ENCODE assay signal across 8 cellular contexts in genomic region chr1:150233359-150234308, GRCh38. TPM values are rescaled to one million over a fixed set of nuclear protein-coding genes. Genes with fewer than 3 reads are reported as not detected.
DNase-seq lines count a peak whose midpoint lies in the region; ATAC-seq and TF ChIP-seq lines count a peak whose summit lies in the region.

No MANE protein-coding gene starts in this region.

- H3K9ac ChIP-seq in IMR-90 (ENCODE audit: low read depth, low read length): peak overlapping the region; percentile 95

- peak overlapping the region; percentile 81 for H3K4me2 ChIP-seq in IMR-90 (ENCODE audit: low read depth, low read length)

- no TSS peak for BruUV-seq in IMR-90 (replicated peaks; lab: Mats Ljungman, UMichigan)

- H4K20me1 ChIP-seq in IMR-90 (ENCODE audit: insufficient read depth, low read length): no peaks in the 10 kb centered on the region; the same call in 1 of the 2 replicates

- intact Hi-C loops in IMR-90 (cut with micrococcal nuclease): no loop called here

- H2AFZ ChIP-seq in IMR-90 (replicated peaks; ENCODE audit: low read length, poor library complexity): peak overlapping the region; percentile 61

- peak overlapping the region; percentile 84 for H3K27ac ChIP-seq in IMR-90 (ENCODE audit: insufficient read depth, low read length)

- dilution Hi-C loops in IMR-90 (cut with HindIII; ENCODE audit: low sequenced_read_pairs, unreplicated experiment): no loop called here

- TF ChIP-seq RAD21 in IMR-90 (IDR thresholded peaks at IDR 0.05; ENCODE audit: low read length): no peak

- peak overlapping the region; percentile 67 for H3K4me3 ChIP-seq in BJ (ENCODE audit: low read depth, low read length)
- peak overlapping the region; percentile 54 for H3K4me3 ChIP-seq in IMR-90 (ENCODE audit: insufficient read depth, low read depth, low read length)

- H3K4me1 ChIP-seq in IMR-90 (ENCODE audit: control insufficient read depth, insufficient read depth, low read length): 0 out of 2 replicates have a peak, but pooled peaks cover 3% of the 10 kb centered on the region

- no peak for DNase-seq in BJ (ENCODE audit: low read depth)
- peak; percentile 12 for DNase-seq in IMR-90
- DNase-seq in activated CD4-positive, alpha-beta T cell treated with anti-CD3 and anti-CD28 coated beads, Interleukin-2, amount 50 U/mL, for 48 hours: peak; percentile 69
- DNase-seq in fibroblast of peridontal ligament (ENCODE audit: extremely low read depth): peak; percentile 40
- DNase-seq in putamen (ENCODE audit: low spot score): peak; percentile 34
- no peak for DNase-seq in left lobe of liver (ENCODE audit: low spot score)
- DNase-seq in GM10248 (ENCODE audit: extremely low spot score): no peak
- DNase-seq in mucosa of gallbladder (ENCODE audit: low spot score): no peak

- WGBS in IMR-90 (ENCODE audit: extremely low coverage in 2 of 2, insufficient read length in 1 of 2), 2 experiments: no CpG with 5 or more reads among the region's 15 CpGs

- no peak overlapping the region for H2AK9ac ChIP-seq in IMR-90 (replicated peaks; ENCODE audit: low read depth, low read length, poor library complexity)

- TF ChIP-seq CTCF in BJ (IDR thresholded peaks at IDR 0.05; ENCODE audit: insufficient read depth, low read depth, low read length) (no peak), IMR-90 (conservative IDR thresholded peaks at IDR 0.05; ENCODE audit: low read depth, low read length) (no peak), GM10248 (IDR thresholded peaks at IDR 0.05; ENCODE audit: control extremely low read depth, extremely low read depth, low read depth, missing control alignments) (no peak)

- H3K4ac ChIP-seq in IMR-90 (ENCODE audit: low read depth, low read length): peak overlapping the region; percentile 67

- peak overlapping the region; percentile 53; the same call in 1 of the 2 replicates for H4K91ac ChIP-seq in IMR-90 (ENCODE audit: insufficient read depth, low read depth, low read length)

- CTCF ChIA-PET in BJ (lab: Yijun Ruan, JAX) (interaction anchor here (0.9 to 2.7 kb wide), 3 partner anchors 11 to 160 kb away, joined by 3 to 10 read pairs (median 7); no protein-coding TSS in a partner anchor), IMR-90 (lab: Yijun Ruan, JAX) (no interaction called here), GM10248 (lab: Yijun Ruan, JAX) (interaction anchor here (1.1 to 1.5 kb wide), 4 partner anchors 9 to 230 kb away, joined by 3 read pairs; no protein-coding TSS in a partner anchor)

- peak overlapping the region; percentile 76 for H4K5ac ChIP-seq in IMR-90 (ENCODE audit: low read depth, low read length)

- in situ Hi-C loops in IMR-90 (cut with MboI; ENCODE audit: low sequenced_read_pairs): no loop called here

- ATAC-seq in IMR-90 (ENCODE audit: low read depth): no peak
- ATAC-seq in left lobe of liver: no peak

- POLR2A ChIA-PET in BJ (lab: Charles Lee) (interaction anchor here (0.7 kb wide), 1 partner anchor 73 kb away, joined by 8 read pairs; no protein-coding TSS in a partner anchor), IMR-90 (lab: Charles Lee; ENCODE audit: unreplicated experiment) (interaction anchor here (0.5 to 1.0 kb wide), 4 partner anchors 8 to 522 kb away, joined by 3 to 9 read pairs (median 3); no protein-coding TSS in a partner anchor), GM10248 (lab: Yijun Ruan, JAX) (interaction anchor here (0.6 to 0.7 kb wide), 4 partner anchors 11 to 751 kb away, joined by 3 to 6 read pairs (median 4); partner anchors contain the start of gene PLEKHO1)

- H2BK15ac ChIP-seq in IMR-90 (ENCODE audit: low read depth, low read length): no peak overlapping the region

- peak overlapping the region; percentile 54; the same call in 1 of the 2 replicates for H3K18ac ChIP-seq in IMR-90 (ENCODE audit: low read depth, low read length)

- peak overlapping the region; percentile 99 for H3K23ac ChIP-seq in IMR-90 (ENCODE audit: low read depth, low read length)

- no peaks in the 10 kb centered on the region for H3K9me3 ChIP-seq in IMR-90 (ENCODE audit: control insufficient read depth, insufficient read depth, low read length)

- H2AK5ac ChIP-seq in IMR-90 (ENCODE audit: low read depth, low read length): 0 out of 2 replicates have a peak overlapping the region, but pooled peaks have one; percentile 0

- peak overlapping the region; percentile 81 for H3K56ac ChIP-seq in IMR-90 (ENCODE audit: extremely low read depth, insufficient read depth, low read length)

- H4K8ac ChIP-seq in IMR-90 (ENCODE audit: low read depth in 2 of 2, low read length in 2 of 2): peak overlapping the region in 1 of 2 experiments; percentile 83; a peak in 3 of 4 replicates

- peak overlapping the region; percentile 70 for H2BK5ac ChIP-seq in IMR-90 (ENCODE audit: low read depth, low read length, poor library complexity, severe bottlenecking)

- peak overlapping the region; percentile 89 for H3K14ac ChIP-seq in IMR-90 (replicated peaks; ENCODE audit: low read depth, low read length)

- TF ChIP-seq POLR2A in IMR-90 (IDR thresholded peaks at IDR 0.05; ENCODE audit: low read depth, low read length): no peak

- no peaks in the 10 kb centered on the region; the same call in 1 of the 2 replicates for H3K36me3 ChIP-seq in BJ (ENCODE audit: control insufficient read depth, insufficient read depth, low read length)
- no peaks in the 10 kb centered on the region for H3K36me3 ChIP-seq in IMR-90 (ENCODE audit: control insufficient read depth, insufficient read depth, low read length)

- H3K27me3 ChIP-seq in BJ (ENCODE audit: control insufficient read depth, insufficient read depth, low read length) (no peaks in the 10 kb centered on the region), IMR-90 (ENCODE audit: control insufficient read depth, insufficient read depth, low read length) (no peaks in the 10 kb centered on the region)

- no peak overlapping the region for H2BK120ac ChIP-seq in IMR-90 (ENCODE audit: low read depth, low read length)

- H3K79me1 ChIP-seq in IMR-90 (ENCODE audit: low read depth in 1 of 2, low read length in 2 of 2): peaks cover 0 to 31% of the 10 kb centered on the region in 2 experiments; a peak in 2 of 4 replicates

- H2BK20ac ChIP-seq in IMR-90 (ENCODE audit: low read depth, low read length): no peak overlapping the region

- H3K9me1 ChIP-seq in IMR-90 (ENCODE audit: insufficient read depth, low read length): no peaks in the 10 kb centered on the region

TF ChIP-seq in IMR-90, 13 proteins besides CTCF, POLR2A, EP300 and RAD21 (continues in another document):
- no peak for TF ChIP-seq MAFK (IDR thresholded peaks at IDR 0.05; ENCODE audit: low read depth, low read length)
- no peak for TF ChIP-seq MAZ (IDR thresholded peaks at IDR 0.05; ENCODE audit: borderline replicate concordance, low read depth, low read length)
- no peak for TF ChIP-seq RFX5 (IDR thresholded peaks at IDR 0.05; ENCODE audit: low read depth, low read length)
- no peak for TF ChIP-seq CEBPB (IDR thresholded peaks at IDR 0.05; ENCODE audit: low read depth, low read length)
- TF ChIP-seq SMC3 (IDR thresholded peaks at IDR 0.05; ENCODE audit: low read depth, low read length): no peak
- TF ChIP-seq MXI1 (IDR thresholded peaks at IDR 0.05; ENCODE audit: borderline replicate concordance, low read depth, low read length): no peak
- TF ChIP-seq NFE2L2 (IDR thresholded peaks at IDR 0.05; ENCODE audit: low read depth, low read length): no peak

RNA-seq across cellular contexts. Expression of gene ANP32E, which starts 2.3 kb away (rescaled TPM):
- polyA plus RNA-seq in BJ (2011; rRNA removed): 6.1 and 14.8 TPM in 2 replicates
- 7.4 and 7.5 TPM in 2 replicates for polyA minus RNA-seq in BJ (2011; rRNA and poly(A)+ RNA removed)
- total RNA-seq in IMR-90 (2012; rRNA removed): 5.9 and 30.0 TPM in 2 replicates
- 11.9 and 18.4 TPM in 2 replicates for polyA plus RNA-seq in IMR-90 (2012; rRNA removed)
- 0.91 and 1.6 TPM in 2 replicates for polyA plus RNA-seq in IMR-90 (2012; cell fraction: cytosol; rRNA removed)
- 0.23 and 1.6 TPM in 2 replicates for polyA plus RNA-seq in IMR-90 (2012; cell fraction: nucleus; rRNA removed; ENCODE audit: low replicate concordance)
- 12.9 TPM for total RNA-seq in left lobe of liver
- 20.8 TPM for total RNA-seq in mucosa of gallbladder

RNA-seq across cellular contexts. Expression of gene CA14, which starts 23.9 kb away (rescaled TPM):
- polyA plus RNA-seq in BJ (2011; rRNA removed) (not detected in 2 replicates), IMR-90 (2012; rRNA removed) (not detected in 2 replicates)
- not detected in 2 replicates for polyA minus RNA-seq in BJ (2011; rRNA and poly(A)+ RNA removed)
- total RNA-seq in IMR-90 (2012; rRNA removed) (not detected in 2 replicates), left lobe of liver (5.6 TPM), mucosa of gallbladder (2.4 TPM)
- polyA plus RNA-seq in IMR-90 (2012; cell fraction: cytosol; rRNA removed): 0.02 TPM in 1 of 2 replicates, not detected in the other
- polyA plus RNA-seq in IMR-90 (2012; cell fraction: nucleus; rRNA removed; ENCODE audit: low replicate concordance): 0.04 and 0.10 TPM in 2 replicates

RNA-seq across cellular contexts. Expression of gene APH1A, which starts 35.2 kb away (rescaled TPM):
- polyA plus RNA-seq in BJ (2011; rRNA removed) (156 and 172 TPM in 2 replicates), IMR-90 (2012; rRNA removed) (92.1 and 94.2 TPM in 2 replicates)
- 76.5 and 125 TPM in 2 replicates for polyA minus RNA-seq in BJ (2011; rRNA and poly(A)+ RNA removed)
- total RNA-seq in IMR-90 (2012; rRNA removed) (61.9 and 62.0 TPM in 2 replicates), left lobe of liver (88.5 TPM), mucosa of gallbladder (145 TPM)
- polyA plus RNA-seq in IMR-90 (2012; cell fraction: cytosol; rRNA removed): 83.6 and 113 TPM in 2 replicates
- polyA plus RNA-seq in IMR-90 (2012; cell fraction: nucleus; rRNA removed; ENCODE audit: low replicate concordance): 78.3 and 108 TPM in 2 replicates

RNA-seq across cellular contexts. Expression of gene C1orf54, which starts 39.0 kb away (rescaled TPM):
- polyA plus RNA-seq in BJ (2011; rRNA removed): 9.4 and 17.1 TPM in 2 replicates
- polyA minus RNA-seq in BJ (2011; rRNA and poly(A)+ RNA removed): 1.5 and 1.9 TPM in 2 replicates
- 30.3 and 33.5 TPM in 2 replicates for total RNA-seq in IMR-90 (2012; rRNA removed)
- polyA plus RNA-seq in IMR-90 (2012; rRNA removed): 39.6 and 44.2 TPM in 2 replicates
- polyA plus RNA-seq in IMR-90 (2012; cell fraction: cytosol; rRNA removed): 19.7 and 26.8 TPM in 2 replicates
- 2.4 and 30.1 TPM in 2 replicates for polyA plus RNA-seq in IMR-90 (2012; cell fraction: nucleus; rRNA removed; ENCODE audit: low replicate concordance)
- total RNA-seq in left lobe of liver: 3.0 TPM
- total RNA-seq in mucosa of gallbladder: 26.8 TPM

RNA-seq across cellular contexts. Expression of gene CIART, which starts 48.7 kb away (rescaled TPM):
- polyA plus RNA-seq in BJ (2011; rRNA removed): 17.2 and 18.7 TPM in 2 replicates
- 12.9 and 27.8 TPM in 2 replicates for polyA minus RNA-seq in BJ (2011; rRNA and poly(A)+ RNA removed)
- 13.9 and 18.1 TPM in 2 replicates for total RNA-seq in IMR-90 (2012; rRNA removed)
- 15.5 and 16.5 TPM in 2 replicates for polyA plus RNA-seq in IMR-90 (2012; rRNA removed)
- polyA plus RNA-seq in IMR-90 (2012; cell fraction: cytosol; rRNA removed): 6.7 and 7.0 TPM in 2 replicates
- polyA plus RNA-seq in IMR-90 (2012; cell fraction: nucleus; rRNA removed; ENCODE audit: low replicate concordance): 16.7 and 41.5 TPM in 2 replicates
- 5.3 TPM for total RNA-seq in left lobe of liver
- total RNA-seq in mucosa of gallbladder: 7.7 TPM

Comparison
In these comparisons a context has a peak if more than half of its experiments do, and no peak if none do; other contexts are left out.
1. DNase-seq: peak in IMR-90 (single experiment), activated CD4-positive, alpha-beta T cell treated with anti-CD3 and anti-CD28 coated beads, Interleukin-2, amount 50 U/mL, for 48 hours (2 of 2), fibroblast of peridontal ligament (single experiment) and putamen (single experiment); none in BJ (single experiment), left lobe of liver (single experiment), GM10248 (single experiment) and mucosa of gallbladder (single experiment).